In the genomic region with DNA sequence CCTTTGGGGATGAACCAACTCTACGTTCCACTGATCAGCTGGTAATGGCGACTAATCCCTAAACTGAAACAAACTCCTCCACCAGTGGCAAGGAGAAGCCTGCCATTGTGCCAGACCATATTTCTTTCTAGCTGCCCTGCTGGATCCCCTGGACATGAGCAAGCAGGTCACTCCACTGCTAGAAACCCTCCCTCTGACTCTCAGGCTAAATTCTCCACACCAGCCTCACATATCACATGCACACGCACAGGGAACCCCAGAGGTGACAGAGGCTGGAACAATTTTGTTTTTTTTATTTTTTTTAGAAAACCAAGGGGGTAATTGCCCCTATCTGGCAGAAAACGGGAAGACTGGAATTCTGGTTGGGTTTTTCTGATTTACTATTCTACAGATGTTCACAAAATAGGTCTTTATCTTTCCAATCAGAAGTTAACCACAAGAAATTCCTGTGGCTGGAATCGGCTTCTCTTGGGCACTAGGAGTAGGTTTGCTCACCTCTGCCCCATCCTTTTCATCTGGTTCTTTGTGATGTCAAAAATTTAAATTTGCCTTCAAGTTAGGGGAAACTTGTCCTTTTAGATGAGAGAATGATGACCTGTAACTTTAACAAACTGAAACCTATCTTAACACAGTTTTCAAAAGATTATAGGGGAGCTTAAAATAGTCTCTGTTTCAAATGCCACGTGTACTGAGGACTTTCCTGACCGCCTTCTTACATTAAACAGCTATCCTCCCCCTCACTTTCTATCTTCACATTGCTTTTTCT, we compare ENCODE assay signal across 12 cellular contexts.
DNase-seq lines count a peak whose midpoint lies in the region; ATAC-seq and TF ChIP-seq lines count a peak whose summit lies in the region.
"Had no signal": no experiment of that assay in that cellular context is flagged by ENCODE, and none has a peak within 500 bp of the region (broad histone marks: within the 10 kb centered on the region; RNA-seq: fewer than 3 reads in every experiment).

No MANE protein-coding gene starts in this region.

- no peak for TF ChIP-seq EP300 in transverse colon (IDR thresholded peaks at IDR 0.05; ENCODE audit: low read depth)

- no peak overlapping the region for H2AK5ac ChIP-seq in mesendoderm (ENCODE audit: low read length)

- H3K18ac ChIP-seq in mesendoderm (ENCODE audit: low read length): no peak overlapping the region

- H3K4me2 ChIP-seq in OCI-LY3 (ENCODE audit: low read length) (peak overlapping the region; percentile 61), mesendoderm (ENCODE audit: low read length) (no peak overlapping the region)

- in situ Hi-C loops in transverse colon (cut with MboI; ENCODE audit: low pct_ligation_motif_present in 1 of 4, low pct_unique_long_range_greater_than_20kb in 1 of 4, low sequenced_read_pairs in 3 of 4): no loop called here

- no peak overlapping the region for H3K4ac ChIP-seq in mesendoderm (ENCODE audit: low read depth, low read length)

- no peak overlapping the region for H2BK15ac ChIP-seq in mesendoderm (replicated peaks; ENCODE audit: low read depth)

- H3K27me3 ChIP-seq in H7 (ENCODE audit: control insufficient read depth, insufficient read depth, low read length) (no peaks in the 10 kb centered on the region), OCI-LY3 (ENCODE audit: low read depth, low read length) (no peaks in the 10 kb centered on the region), transverse colon (no peaks in the 10 kb centered on the region), mesendoderm (ENCODE audit: insufficient read depth, low read length, poor library complexity) (no peaks in the 10 kb centered on the region)
- H3K27me3 ChIP-seq: body of pancreas had no signal

- WGBS in transverse colon (ENCODE audit: low coverage in 1 of 2), 2 donors: 69% methylated on average over 7 of the region's 7 CpGs
- WGBS in mesendoderm (ENCODE audit: extremely low coverage, insufficient coverage, low lambda C conversion rate): no CpG with 5 or more reads among the region's 7 CpGs

- peak overlapping the region; percentile 28; the same call in 1 of the 2 replicates for H3K9ac ChIP-seq in OCI-LY3 (ENCODE audit: low read length)
- no peak overlapping the region for H3K9ac ChIP-seq in mesendoderm (ENCODE audit: low read length)

- peaks cover 42% of the 10 kb centered on the region for H3K4me1 ChIP-seq in OCI-LY3 (ENCODE audit: low read length)
- H3K4me1 ChIP-seq in transverse colon: no peaks in the 10 kb centered on the region
- no peaks in the 10 kb centered on the region for H3K4me1 ChIP-seq in mesendoderm (ENCODE audit: control insufficient read depth, low read depth, low read length)
- H3K4me1 ChIP-seq: body of pancreas had no signal

- TF ChIP-seq CTCF in OCI-LY3 (IDR thresholded peaks at IDR 0.05; ENCODE audit: low read depth, low read length) (no peak), transverse colon (IDR thresholded peaks at IDR 0.05) (no peak)

- TF ChIP-seq POLR2A in transverse colon (IDR thresholded peaks at IDR 0.05): no peak

- H3K79me2 ChIP-seq in OCI-LY3 (ENCODE audit: low read length) (no peaks in the 10 kb centered on the region), mesendoderm (ENCODE audit: control insufficient read depth, insufficient read depth, low read length) (no peaks in the 10 kb centered on the region)

- peak overlapping the region; percentile 60 for H3K27ac ChIP-seq in OCI-LY3 (ENCODE audit: low read length)
- H3K27ac ChIP-seq in transverse colon: no peak overlapping the region
- no peak overlapping the region for H3K27ac ChIP-seq in mesendoderm (ENCODE audit: low read depth, low read length)
- H3K27ac ChIP-seq: body of pancreas had no signal

- H3K36me3 ChIP-seq in H7 (replicated peaks; ENCODE audit: control insufficient read depth, insufficient read depth, low read length): no peaks in the 10 kb centered on the region
- H3K36me3 ChIP-seq in OCI-LY3 (replicated peaks; ENCODE audit: low read depth, low read length): peaks cover 18% of the 10 kb centered on the region
- no peaks in the 10 kb centered on the region for H3K36me3 ChIP-seq in transverse colon
- H3K36me3 ChIP-seq in mesendoderm (ENCODE audit: control insufficient read depth, insufficient read depth, low read length): no peaks in the 10 kb centered on the region

- H3K9me3 ChIP-seq in OCI-LY3 (ENCODE audit: insufficient read depth, low read length): peaks cover 12% of the 10 kb centered on the region; the same call in 1 of the 2 replicates
- H3K9me3 ChIP-seq in transverse colon: no peaks in the 10 kb centered on the region
- H3K9me3 ChIP-seq: body of pancreas had no signal

- peak overlapping the region; percentile 3; the same call in 1 of the 2 replicates for H2AFZ ChIP-seq in OCI-LY3 (ENCODE audit: low read depth, low read length)

- no peak overlapping the region for H4K5ac ChIP-seq in mesendoderm (ENCODE audit: low read length)

- no peak overlapping the region for H3K23ac ChIP-seq in mesendoderm (ENCODE audit: low read length)

- no peak overlapping the region for H4K8ac ChIP-seq in mesendoderm (ENCODE audit: low read depth, low read length)

- H2BK5ac ChIP-seq in mesendoderm (ENCODE audit: low read length): no peak overlapping the region

- intact Hi-C loops in transverse colon (cut with DNase I; ENCODE audit: low total_unique reads): loop anchor here (1.0 kb wide), 1 partner anchor 26 kb away; no protein-coding TSS in a partner anchor

- H4K20me1 ChIP-seq in OCI-LY3 (ENCODE audit: insufficient read depth, low read length): no peaks in the 10 kb centered on the region

- peak; percentile 63 for DNase-seq in Daoy (ENCODE audit: low read depth)
- DNase-seq in H7: peak; percentile 10
- peak; percentile 62 for DNase-seq in iris pigment epithelial cell (ENCODE audit: low read depth)
- no peak for DNase-seq in NCI-H2196 (lab: John Stamatoyannopoulos, UW; ENCODE audit: unreplicated experiment)
- no peak for DNase-seq in transverse colon
- DNase-seq in mesendoderm: no peak
- DNase-seq: activated CD4-positive, alpha-beta T cell treated with anti-CD3 and anti-CD28 coated beads, Interleukin-2, amount 50 U/mL, for 1 hour; body of pancreas; NCI-H2107; Right ventricle myocardium superior had no signal

- H3K4me3 ChIP-seq in H7 (ENCODE audit: insufficient read depth, low read depth, low read length) (no peak overlapping the region), OCI-LY3 (ENCODE audit: low read length) (peak overlapping the region; percentile 43), transverse colon (no peak overlapping the region), mesendoderm (ENCODE audit: low read length) (no peak overlapping the region)
- H3K4me3 ChIP-seq: body of pancreas had no signal

- no peaks in the 10 kb centered on the region for H3K79me1 ChIP-seq in mesendoderm (ENCODE audit: low read length)

- H2BK120ac ChIP-seq in mesendoderm (ENCODE audit: low read depth, low read length): no peak overlapping the region

- no peak for ATAC-seq in GM18861 (IDR thresholded peaks at IDR 0.05; ENCODE audit: unreplicated experiment)
- ATAC-seq: body of pancreas had no signal

- H3K56ac ChIP-seq in mesendoderm (ENCODE audit: low read length): no peak overlapping the region

Comparison
In these comparisons a context has a peak if more than half of its experiments do, and no peak if none do; other contexts are left out.
1. DNase-seq: peak in Daoy (single experiment), H7 (single experiment) and iris pigment epithelial cell (single experiment); none in NCI-H2196 (single experiment), transverse colon (single experiment) and mesendoderm (single experiment).